In the genomic region with DNA sequence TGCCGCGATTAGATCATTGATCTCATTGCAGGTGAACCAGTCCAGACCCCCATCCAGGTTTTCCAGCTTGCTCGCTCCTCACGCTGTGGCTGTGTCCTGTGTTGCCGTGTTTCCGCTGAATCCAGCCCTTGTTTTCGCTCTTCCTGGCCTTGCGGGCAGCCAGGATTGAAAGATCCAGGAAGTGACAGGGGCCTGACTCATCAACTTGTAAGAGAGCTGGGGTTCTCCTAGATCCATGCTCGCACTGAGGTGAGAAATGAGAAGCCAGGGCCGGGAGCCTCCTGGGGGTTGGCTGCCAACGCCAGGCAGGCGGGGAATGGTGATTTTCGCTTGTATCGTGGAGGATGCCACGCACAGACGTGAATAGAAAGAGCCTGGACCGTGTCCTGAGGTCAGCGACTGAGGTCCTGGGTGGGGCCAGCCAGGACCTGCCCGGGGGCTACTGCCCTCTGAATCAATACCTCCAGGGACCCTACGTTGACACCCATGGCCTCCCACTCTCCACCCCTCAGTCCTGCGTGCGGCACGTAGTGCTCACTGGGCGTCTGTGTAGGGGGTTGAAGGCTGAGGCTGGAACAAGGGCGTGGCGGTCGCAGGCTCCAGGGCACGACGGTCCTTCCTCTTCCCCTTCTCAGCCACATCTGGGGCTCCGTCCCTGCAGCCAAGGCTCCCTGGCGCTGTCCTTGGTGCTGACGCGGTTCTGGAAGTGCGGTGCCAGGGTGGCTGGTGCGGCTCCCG, we compare ENCODE assay signal across 8 cellular contexts. TPM values are rescaled to one million over a fixed set of nuclear protein-coding genes. Genes with fewer than 3 reads are reported as not detected.
A peak's percentile ranks its signal among the peaks of the same experiment; 100 is the strongest.
DNase-seq lines count a peak whose midpoint lies in the region; ATAC-seq and TF ChIP-seq lines count a peak whose summit lies in the region.

No MANE protein-coding gene starts in this region.

- TSS peak; percentile 77 for BruUV-seq in HCT116 (replicated peaks; lab: Mats Ljungman, UMichigan)

- peak; percentile 36; the same call in 1 of the 2 replicates for TF ChIP-seq RAD21 in HCT116 (IDR thresholded peaks at IDR 0.05; ENCODE audit: low read depth)

- TF ChIP-seq POLR2A in HCT116 (IDR thresholded peaks at IDR 0.05; ENCODE audit: borderline replicate concordance, extremely low read depth, insufficient read depth, insufficient read length) = peak; percentile 23

- no peak overlapping the region for H3K27ac Mint-ChIP-seq in activated CD8-positive, alpha-beta T cell treated with anti-CD3 and anti-CD28 coated beads for 36 hours
- H3K27ac Mint-ChIP-seq in endodermal cell = peak overlapping the region; percentile 94

- TF ChIP-seq CTCF in HCT116 (IDR thresholded peaks at IDR 0.05 in 2 of 3, conservative IDR thresholded peaks at IDR 0.05 in 1 of 3; ENCODE audit: borderline replicate concordance in 1 of 3, insufficient read depth in 1 of 3, low read depth in 2 of 3, low read length in 2 of 3) (no peak), endodermal cell (conservative IDR thresholded peaks at IDR 0.05) (no peak)
- no peak for TF ChIP-seq CTCF in activated CD8-positive, alpha-beta T cell treated with anti-CD3 and anti-CD28 coated beads for 36 hours (IDR thresholded peaks at IDR 0.05)

- no peaks in the 10 kb centered on the region; a peak in 1 of 4 replicates for H3K9me3 ChIP-seq in HCT116 (ENCODE audit: control insufficient read depth in 1 of 2, insufficient read depth in 1 of 2, low read depth in 1 of 2, low read length in 2 of 2)
- H3K9me3 ChIP-seq in endodermal cell (ENCODE audit: control insufficient read depth, low read length) = peaks cover 12% of the 10 kb centered on the region

- RAD21 ChIA-PET in HCT116 (lab: Charles Lee; ENCODE audit: low non-redundant PET in 1 of 2, low total read pairs in 2 of 2, uncharacterized antibody in 2 of 2, unreplicated experiment in 2 of 2) = interaction anchor here (0.6 to 1.4 kb wide), 3 partner anchors 43 to 51 kb away, joined by 3 to 8 read pairs (median 3); partner anchors contain the start of gene PPP6R1 (in 1 of the 2)

- H3K9me2 ChIP-seq in HCT116 (ENCODE audit: insufficient read depth) = no peaks in the 10 kb centered on the region

- H3K9ac ChIP-seq in HCT116 (ENCODE audit: low read length) (peak overlapping the region; percentile 67), endodermal cell (ENCODE audit: extremely low read depth, low read length, poor library complexity, severe bottlenecking) (peak overlapping the region; percentile 72)

- DNase-seq in AG08396 (ENCODE audit: low spot score) = peak; percentile 95
- peak; percentile 100 for DNase-seq in HCT116 (ENCODE audit: low read depth, low spot score)
- peak; percentile 84 to 94 for DNase-seq in NCI-H524 (lab: John Stamatoyannopoulos, UW)
- DNase-seq in activated CD8-positive, alpha-beta T cell treated with anti-CD3 and anti-CD28 coated beads for 36 hours = peak; percentile 76
- DNase-seq in endodermal cell = peak; percentile 97
- peak; percentile 96 to 99 for DNase-seq in lung microvascular endothelial cell (ENCODE audit: low read depth in 2 of 2)
- DNase-seq in stimulated activated CD4-positive, alpha-beta T cell treated with anti-CD3 and anti-CD28 coated beads, TNF-alpha, amount 100 ng/mL, for 48 hours (ENCODE audit: low read depth in 3 of 3) = peak; percentile 47 to 57 (median 53)

- H3K4me3 Mint-ChIP-seq in activated CD8-positive, alpha-beta T cell treated with anti-CD3 and anti-CD28 coated beads for 36 hours = peak overlapping the region; percentile 16
- peak overlapping the region; percentile 84 for H3K4me3 Mint-ChIP-seq in endodermal cell

- no peaks in the 10 kb centered on the region for H4K20me1 ChIP-seq in HCT116 (ENCODE audit: insufficient read depth)

- H3K27me3 ChIP-seq in HCT116 (ENCODE audit: insufficient read depth, low read length) (no peaks in the 10 kb centered on the region), endodermal cell (ENCODE audit: control insufficient read depth, insufficient read depth, low read length, poor library complexity, severe bottlenecking) (no peaks in the 10 kb centered on the region)

- peaks cover 18% of the 10 kb centered on the region for H3K9me3 Mint-ChIP-seq in activated CD8-positive, alpha-beta T cell treated with anti-CD3 and anti-CD28 coated beads for 36 hours
- peaks cover 60% of the 10 kb centered on the region for H3K9me3 Mint-ChIP-seq in endodermal cell

- H3K4me2 ChIP-seq in HCT116 (ENCODE audit: low read length) = peak overlapping the region; percentile 91

- no peaks in the 10 kb centered on the region for H3K79me2 ChIP-seq in HCT116 (ENCODE audit: insufficient read depth, low read length)

- H3K4me3 ChIP-seq in HCT116 (replicated peaks in 1 of 2; ENCODE audit: low read depth in 1 of 2, low read length in 2 of 2) (peak overlapping the region; percentile 56 to 67), endodermal cell (ENCODE audit: low read length) (peak overlapping the region; percentile 90)

- POLR2A ChIA-PET in HCT116 (lab: Charles Lee) = interaction anchor here (0.6 to 2.5 kb wide), 6 partner anchors 10 to 191 kb away, joined by 3 to 45 read pairs (median 7); partner anchors contain the start of genes PPP6R1, SYT5, TMEM238 and UBE2S
- POLR2A ChIA-PET in activated CD8-positive, alpha-beta T cell treated with anti-CD3 and anti-CD28 coated beads for 36 hours (lab: Charles Lee) = interaction anchor here (1.1 to 1.3 kb wide), 3 partner anchors 18 to 168 kb away, joined by 3 to 4 read pairs (median 3); partner anchors contain the start of gene TMEM238

- H3K27ac ChIP-seq in HCT116 (ENCODE audit: low read depth, low read length) (peak overlapping the region; percentile 87), endodermal cell (ENCODE audit: low read depth, low read length) (peak overlapping the region; percentile 62)

- ATAC-seq in HCT116 (peak; percentile 83), GM21825 (IDR thresholded peaks at IDR 0.05; ENCODE audit: unreplicated experiment) (no peak)
- ATAC-seq in activated CD8-positive, alpha-beta T cell treated with anti-CD3 and anti-CD28 coated beads for 36 hours = peak; percentile 84

- H3K4me1 ChIP-seq in HCT116 (ENCODE audit: control insufficient read depth in 1 of 2, insufficient read depth in 2 of 2, low read length in 2 of 2) = peaks cover 11 to 39% of the 10 kb centered on the region in 2 experiments
- H3K4me1 ChIP-seq in endodermal cell (ENCODE audit: control insufficient read depth, insufficient read depth, low read length) = no peaks in the 10 kb centered on the region

- H3K4me1 Mint-ChIP-seq in activated CD8-positive, alpha-beta T cell treated with anti-CD3 and anti-CD28 coated beads for 36 hours (ENCODE audit: low read depth) = peaks cover 16% of the 10 kb centered on the region
- peaks cover 2% of the 10 kb centered on the region for H3K4me1 Mint-ChIP-seq in endodermal cell

- peaks cover 17% of the 10 kb centered on the region for H3K27me3 Mint-ChIP-seq in activated CD8-positive, alpha-beta T cell treated with anti-CD3 and anti-CD28 coated beads for 36 hours
- peaks cover 32% of the 10 kb centered on the region for H3K27me3 Mint-ChIP-seq in endodermal cell (ENCODE audit: insufficient read depth)

- CTCF ChIA-PET in HCT116 (lab: Charles Lee) = interaction anchor here (0.6 to 1.7 kb wide), 5 partner anchors 37 to 75 kb away, joined by 3 to 5 read pairs (median 3); partner anchors contain the start of genes DNAAF3 and PPP6R1
- CTCF ChIA-PET in activated CD8-positive, alpha-beta T cell treated with anti-CD3 and anti-CD28 coated beads for 36 hours (lab: Charles Lee) = interaction anchor here (0.6 kb wide), 1 partner anchor 13 kb away, joined by 3 read pairs; no protein-coding TSS in a partner anchor

- H3K36me3 ChIP-seq in HCT116 (ENCODE audit: control insufficient read depth in 1 of 2, insufficient read depth in 2 of 2, low read length in 2 of 2) = no peaks in the 10 kb centered on the region
- H3K36me3 ChIP-seq in endodermal cell (ENCODE audit: control insufficient read depth, insufficient read depth, low read length) = no peaks in the 10 kb centered on the region

- 5 to 12% methylated on average over 11 to 36 of the region's 36 CpGs for WGBS in endodermal cell (ENCODE audit: insufficient coverage in 1 of 2, insufficient read length in 1 of 2), 2 experiments

- intact Hi-C loops in HCT116 (cut with micrococcal nuclease) = loop anchor here (1.0 to 10.0 kb wide), 3 partner anchors 38 to 228 kb away; partner anchors contain the start of genes PPP6R1 and SHISA7
- intact Hi-C loops in activated CD8-positive, alpha-beta T cell treated with anti-CD3 and anti-CD28 coated beads for 36 hours (cut with micrococcal nuclease) = no loop called here

- H3K36me3 Mint-ChIP-seq in activated CD8-positive, alpha-beta T cell treated with anti-CD3 and anti-CD28 coated beads for 36 hours (ENCODE audit: low read depth) = peaks cover 16% of the 10 kb centered on the region
- H3K36me3 Mint-ChIP-seq in endodermal cell (ENCODE audit: low read depth) = peaks cover 7% of the 10 kb centered on the region

- H2AFZ ChIP-seq in HCT116 (ENCODE audit: low read depth, low read length, poor library complexity, severe bottlenecking) = no peak overlapping the region

RNA-seq across cellular contexts. Expression of gene PTPRH, which starts 7.3 kb away (rescaled TPM):
- 15.9 TPM for total RNA-seq in HCT116 (2021; ENCODE audit: unreplicated experiment)
- 25.5 and 27.0 TPM in 2 replicates for polyA plus RNA-seq in HCT116 (2012)
- not detected for total RNA-seq in activated CD8-positive, alpha-beta T cell treated with anti-CD3 and anti-CD28 coated beads for 36 hours
- not detected for total RNA-seq in endodermal cell
- polyA plus RNA-seq in endodermal cell (2013, experiment 1 of 2) = 2.1 TPM
- polyA plus RNA-seq in endodermal cell (2013, experiment 2 of 2) = 1.3 TPM
- total RNA-seq in lung microvascular endothelial cell = under 0.01 TPM in 2 replicates

RNA-seq across cellular contexts. Expression of gene TMEM86B, which starts 11.9 kb away (rescaled TPM):
- total RNA-seq in HCT116 (2021; ENCODE audit: unreplicated experiment) (10.6 TPM), endodermal cell (1 to 10 TPM; 2.9 to 5.9 TPM), lung microvascular endothelial cell (0.44 and 0.99 TPM in 2 replicates)
- polyA plus RNA-seq in HCT116 (2012) = 6.4 and 7.6 TPM in 2 replicates
- 1 to 10 TPM; 5.8 to 6.2 TPM for total RNA-seq in activated CD8-positive, alpha-beta T cell treated with anti-CD3 and anti-CD28 coated beads for 36 hours
- 4.9 TPM for polyA plus RNA-seq in endodermal cell (2013, experiment 1 of 2)
- polyA plus RNA-seq in endodermal cell (2013, experiment 2 of 2) = 3.5 TPM

RNA-seq across cellular contexts. Expression of gene SYT5, which starts 36.5 kb away (rescaled TPM):
- total RNA-seq in HCT116 (2021; ENCODE audit: unreplicated experiment) = 2.3 TPM
- 0.75 and 1.8 TPM in 2 replicates for polyA plus RNA-seq in HCT116 (2012)
- total RNA-seq in activated CD8-positive, alpha-beta T cell treated with anti-CD3 and anti-CD28 coated beads for 36 hours = not detected
- total RNA-seq in endodermal cell = not detected
- polyA plus RNA-seq in endodermal cell (2013, experiment 1 of 2) = 6.1 TPM
- 7.9 TPM for polyA plus RNA-seq in endodermal cell (2013, experiment 2 of 2)
- total RNA-seq in lung microvascular endothelial cell = not detected in 2 replicates

RNA-seq across cellular contexts. Expression of gene PPP6R1, which starts 42.2 kb away (rescaled TPM):
- total RNA-seq in HCT116 (2021; ENCODE audit: unreplicated experiment) (96.7 TPM), endodermal cell (10 to 100 TPM; 74.8 to 79.9 TPM), lung microvascular endothelial cell (16.1 and 24.8 TPM in 2 replicates)
- polyA plus RNA-seq in HCT116 (2012) = 67.9 and 75.2 TPM in 2 replicates
- 100 to 1,000 TPM; 197 to 207 TPM for total RNA-seq in activated CD8-positive, alpha-beta T cell treated with anti-CD3 and anti-CD28 coated beads for 36 hours
- polyA plus RNA-seq in endodermal cell (2013, experiment 1 of 2) = 42.2 TPM
- 39.1 TPM for polyA plus RNA-seq in endodermal cell (2013, experiment 2 of 2)

RNA-seq across cellular contexts. Expression of gene DNAAF3, which starts 50.2 kb away (rescaled TPM):
- 52.8 TPM for total RNA-seq in HCT116 (2021; ENCODE audit: unreplicated experiment)
- 34.3 and 47.5 TPM in 2 replicates for polyA plus RNA-seq in HCT116 (2012)
- total RNA-seq in activated CD8-positive, alpha-beta T cell treated with anti-CD3 and anti-CD28 coated beads for 36 hours = not detected
- total RNA-seq in endodermal cell = 1 to 10 TPM; 5.9 to 9.5 TPM
- 10.2 TPM for polyA plus RNA-seq in endodermal cell (2013, experiment 1 of 2)
- 7.5 TPM for polyA plus RNA-seq in endodermal cell (2013, experiment 2 of 2)
- 0.22 and 0.40 TPM in 2 replicates for total RNA-seq in lung microvascular endothelial cell

Comparison
In these comparisons a context has a peak if more than half of its experiments do, and no peak if none do; other contexts are left out.
1. RNA of gene PTPRH, which starts 7.3 kb away (total RNA-seq): 15.9 TPM in HCT116 (single experiment); not detected in endodermal cell, not detected in activated CD8-positive, alpha-beta T cell treated with anti-CD3 and anti-CD28 coated beads for 36 hours and under 0.01 TPM in lung microvascular endothelial cell; every median in the first group is over 10 times any median in the second.
2. Peak in every context shown above with its lines, with median percentiles within 50 percentile points of each other: DNase-seq.